Comparison of ENCODE assay signal across 8 cellular contexts in the genomic region with DNA sequence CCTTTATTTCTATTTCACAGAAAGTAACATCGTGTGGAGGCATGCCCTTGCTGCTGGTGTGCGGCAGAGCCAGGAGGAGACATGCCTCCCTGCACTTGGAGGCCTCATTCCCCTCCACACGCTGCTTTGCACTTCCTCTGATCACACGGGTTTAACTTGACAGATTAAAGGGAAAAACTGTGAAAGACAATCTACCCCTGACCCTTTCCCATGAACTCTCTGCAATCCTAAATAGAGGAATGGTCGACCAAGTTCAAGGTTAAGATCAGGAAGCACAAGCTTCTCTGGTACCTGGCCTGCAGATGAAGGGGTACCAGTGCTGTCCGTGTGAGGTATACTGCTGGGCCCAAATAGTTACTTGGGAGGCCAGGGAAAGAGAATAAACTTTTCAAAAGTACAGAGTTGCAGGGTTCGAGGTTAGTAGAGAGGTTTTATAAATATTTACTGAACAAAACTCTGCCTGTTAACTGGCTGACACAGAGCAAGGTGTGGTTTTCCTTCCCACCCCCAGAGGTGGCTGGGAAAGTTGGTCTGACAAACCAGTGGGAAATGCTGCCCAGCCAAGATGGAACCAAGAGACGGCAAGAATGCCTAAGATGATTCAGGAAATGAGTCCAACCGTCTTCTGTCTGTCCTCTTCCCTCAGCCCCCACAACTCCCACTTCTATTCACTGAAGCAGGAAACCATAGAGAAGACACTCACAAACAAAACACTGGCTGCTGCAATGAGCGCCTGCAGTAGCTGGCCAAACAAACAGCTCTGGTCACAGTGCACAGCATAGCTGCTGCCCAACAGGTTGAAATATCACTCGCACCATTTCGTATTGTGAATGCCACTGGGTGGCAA.
A peak's percentile ranks its signal among the peaks of the same experiment; 100 is the strongest.
DNase-seq lines count a peak whose midpoint lies in the region; ATAC-seq and TF ChIP-seq lines count a peak whose summit lies in the region.

No MANE protein-coding gene starts in this region.

- H3K9me3 Mint-ChIP-seq in activated T-helper 17 cell treated with anti-CD3 and anti-CD28 coated beads, Interleukin-2, amount 50 U/mL, for 72 hours = no peaks in the 10 kb centered on the region
- H3K9me3 Mint-ChIP-seq in T-cell = no peaks in the 10 kb centered on the region

- no peak for TF ChIP-seq CTCF in GM10266 (IDR thresholded peaks at IDR 0.05; ENCODE audit: control insufficient read depth, insufficient read depth, low read depth, missing control alignments)

- intact Hi-C loops in Right ventricle myocardium inferior (cut with DNase I) = no loop called here

- no peak overlapping the region for H3K27ac Mint-ChIP-seq in activated T-helper 17 cell treated with anti-CD3 and anti-CD28 coated beads, Interleukin-2, amount 50 U/mL, for 72 hours
- H3K27ac Mint-ChIP-seq in T-cell = no peak overlapping the region

- ATAC-seq in HG03066 (IDR thresholded peaks at IDR 0.05; ENCODE audit: low read depth, unreplicated experiment) (peak; percentile 54), T-cell (replicated peaks in 1 of 4) (no peak), Right ventricle myocardium inferior (no peak), GM18505 (IDR thresholded peaks at IDR 0.05; ENCODE audit: unreplicated experiment) (no peak)
- ATAC-seq in activated T-helper 17 cell treated with anti-CD3 and anti-CD28 coated beads, Interleukin-2, amount 50 U/mL, for 72 hours (replicated peaks) = peak; percentile 9

- H3K36me3 Mint-ChIP-seq in activated T-helper 17 cell treated with anti-CD3 and anti-CD28 coated beads, Interleukin-2, amount 50 U/mL, for 72 hours (ENCODE audit: low read depth) = no peaks in the 10 kb centered on the region
- H3K36me3 Mint-ChIP-seq in T-cell = no peaks in the 10 kb centered on the region

- no peak overlapping the region for H3K4me3 Mint-ChIP-seq in activated T-helper 17 cell treated with anti-CD3 and anti-CD28 coated beads, Interleukin-2, amount 50 U/mL, for 72 hours
- no peak overlapping the region for H3K4me3 Mint-ChIP-seq in T-cell

- CTCF ChIA-PET in T-cell (lab: Charles Lee) = interaction anchor here in 1 of 2 donors (0.6 kb wide), 1 partner anchor 17 kb away, joined by 3 read pairs; no protein-coding TSS in a partner anchor

- POLR2A ChIA-PET in T-cell (lab: Charles Lee) = no interaction called here

- H3K27me3 Mint-ChIP-seq in activated T-helper 17 cell treated with anti-CD3 and anti-CD28 coated beads, Interleukin-2, amount 50 U/mL, for 72 hours = peaks cover 19% of the 10 kb centered on the region
- H3K27me3 Mint-ChIP-seq in T-cell = peaks cover 12 to 21% of the 10 kb centered on the region in 2 donors

- no peak for TF ChIP-seq POLR2A in GM18505 (IDR thresholded peaks at IDR 0.05; ENCODE audit: borderline replicate concordance, extremely low read depth, insufficient read depth, insufficient read length)

- DNase-seq in GM10266 (ENCODE audit: extremely low spot score) (peak; percentile 39), myocyte (ENCODE audit: low read depth) (peak; percentile 50), T-cell (no peak), Right ventricle myocardium inferior (ENCODE audit: missing footprints) (no peak)
- DNase-seq in central memory CD4-positive, alpha-beta T cell = no peak

- no peaks in the 10 kb centered on the region for H3K4me1 Mint-ChIP-seq in activated T-helper 17 cell treated with anti-CD3 and anti-CD28 coated beads, Interleukin-2, amount 50 U/mL, for 72 hours
- peaks cover 0 to 4% (median 3%) of the 10 kb centered on the region in 3 donors for H3K4me1 Mint-ChIP-seq in T-cell

Comparison
In these comparisons a context has a peak if more than half of its experiments do, and no peak if none do; other contexts are left out.
1. DNase-seq: peak in GM10266 (single experiment) and myocyte (single experiment); none in central memory CD4-positive, alpha-beta T cell (single experiment), T-cell (0 of 34) and Right ventricle myocardium inferior (single experiment).
2. ATAC-seq: peak in HG03066 (single experiment) and activated T-helper 17 cell treated with anti-CD3 and anti-CD28 coated beads, Interleukin-2, amount 50 U/mL, for 72 hours (single experiment); none in T-cell (0 of 4), Right ventricle myocardium inferior (single experiment) and GM18505 (single experiment).